In the genomic region with DNA sequence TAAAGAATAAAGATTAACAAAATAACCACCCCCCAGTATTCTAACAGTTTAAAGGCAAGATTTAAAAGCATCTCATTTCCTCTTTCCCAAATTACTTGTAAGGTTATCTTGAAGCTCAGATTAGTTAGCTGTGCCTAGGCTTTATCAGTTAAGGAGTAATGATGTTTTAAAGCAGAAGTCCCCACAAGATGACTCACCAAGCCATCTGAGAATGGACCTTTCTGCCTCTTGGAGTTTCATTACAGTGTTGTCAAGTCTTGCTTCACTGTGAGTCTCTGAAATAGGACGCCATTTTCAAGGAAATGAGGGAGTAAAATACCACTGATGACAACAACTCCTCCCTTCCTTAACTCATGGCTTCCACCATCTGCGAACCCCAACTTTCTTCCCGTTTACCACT, we compare ENCODE assay signal across 1 cellular context.
TF ChIP-seq lines count a peak whose summit lies in the region.

No MANE protein-coding gene starts in this region.

TF ChIP-seq in HepG2, 621 proteins besides CTCF, POLR2A, EP300 and RAD21 (continued from another document):
- TF ChIP-seq, protein P1, sequence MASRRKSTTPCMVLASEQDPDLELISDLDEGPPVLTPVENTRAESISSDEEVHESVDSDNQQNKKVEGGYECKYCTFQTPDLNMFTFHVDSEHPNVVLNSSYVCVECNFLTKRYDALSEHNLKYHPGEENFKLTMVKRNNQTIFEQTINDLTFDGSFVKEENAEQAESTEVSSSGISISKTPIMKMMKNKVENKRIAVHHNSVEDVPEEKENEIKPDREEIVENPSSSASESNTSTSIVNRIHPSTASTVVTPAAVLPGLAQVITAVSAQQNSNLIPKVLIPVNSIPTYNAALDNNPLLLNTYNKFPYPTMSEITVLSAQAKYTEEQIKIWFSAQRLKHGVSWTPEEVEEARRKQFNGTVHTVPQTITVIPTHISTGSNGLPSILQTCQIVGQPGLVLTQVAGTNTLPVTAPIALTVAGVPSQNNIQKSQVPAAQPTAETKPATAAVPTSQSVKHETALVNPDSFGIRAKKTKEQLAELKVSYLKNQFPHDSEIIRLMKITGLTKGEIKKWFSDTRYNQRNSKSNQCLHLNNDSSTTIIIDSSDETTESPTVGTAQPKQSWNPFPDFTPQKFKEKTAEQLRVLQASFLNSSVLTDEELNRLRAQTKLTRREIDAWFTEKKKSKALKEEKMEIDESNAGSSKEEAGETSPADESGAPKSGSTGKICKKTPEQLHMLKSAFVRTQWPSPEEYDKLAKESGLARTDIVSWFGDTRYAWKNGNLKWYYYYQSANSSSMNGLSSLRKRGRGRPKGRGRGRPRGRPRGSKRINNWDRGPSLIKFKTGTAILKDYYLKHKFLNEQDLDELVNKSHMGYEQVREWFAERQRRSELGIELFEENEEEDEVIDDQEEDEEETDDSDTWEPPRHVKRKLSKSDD (CRISPR knock-in tag; IDR thresholded peaks at IDR 0.05; ENCODE audit: low read depth): no peak
- TF ChIP-seq, protein P2, sequence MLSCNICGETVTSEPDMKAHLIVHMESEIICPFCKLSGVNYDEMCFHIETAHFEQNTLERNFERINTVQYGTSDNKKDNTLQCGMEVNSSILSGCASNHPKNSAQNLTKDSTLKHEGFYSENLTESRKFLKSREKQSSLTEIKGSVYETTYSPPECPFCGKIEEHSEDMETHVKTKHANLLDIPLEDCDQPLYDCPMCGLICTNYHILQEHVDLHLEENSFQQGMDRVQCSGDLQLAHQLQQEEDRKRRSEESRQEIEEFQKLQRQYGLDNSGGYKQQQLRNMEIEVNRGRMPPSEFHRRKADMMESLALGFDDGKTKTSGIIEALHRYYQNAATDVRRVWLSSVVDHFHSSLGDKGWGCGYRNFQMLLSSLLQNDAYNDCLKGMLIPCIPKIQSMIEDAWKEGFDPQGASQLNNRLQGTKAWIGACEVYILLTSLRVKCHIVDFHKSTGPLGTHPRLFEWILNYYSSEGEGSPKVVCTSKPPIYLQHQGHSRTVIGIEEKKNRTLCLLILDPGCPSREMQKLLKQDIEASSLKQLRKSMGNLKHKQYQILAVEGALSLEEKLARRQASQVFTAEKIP (CRISPR knock-in tag; IDR thresholded peaks at IDR 0.05; ENCODE audit: borderline replicate concordance): no peak
- TF ChIP-seq, protein P3, sequence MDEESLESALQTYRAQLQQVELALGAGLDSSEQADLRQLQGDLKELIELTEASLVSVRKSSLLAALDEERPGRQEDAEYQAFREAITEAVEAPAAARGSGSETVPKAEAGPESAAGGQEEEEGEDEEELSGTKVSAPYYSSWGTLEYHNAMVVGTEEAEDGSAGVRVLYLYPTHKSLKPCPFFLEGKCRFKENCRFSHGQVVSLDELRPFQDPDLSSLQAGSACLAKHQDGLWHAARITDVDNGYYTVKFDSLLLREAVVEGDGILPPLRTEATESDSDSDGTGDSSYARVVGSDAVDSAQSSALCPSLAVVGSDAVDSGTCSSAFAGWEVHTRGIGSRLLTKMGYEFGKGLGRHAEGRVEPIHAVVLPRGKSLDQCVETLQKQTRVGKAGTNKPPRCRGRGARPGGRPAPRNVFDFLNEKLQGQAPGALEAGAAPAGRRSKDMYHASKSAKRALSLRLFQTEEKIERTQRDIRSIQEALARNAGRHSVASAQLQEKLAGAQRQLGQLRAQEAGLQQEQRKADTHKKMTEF (CRISPR knock-in tag; IDR thresholded peaks at IDR 0.05): no peak
- TF ChIP-seq ZNF549 (CRISPR knock-in tag; IDR thresholded peaks at IDR 0.05) (no peak), GABPA (IDR thresholded peaks at IDR 0.05; ENCODE audit: low read depth, low read length) (no peak), GABPA (CRISPR knock-in tag; IDR thresholded peaks at IDR 0.05; ENCODE audit: low read depth) (no peak), ZNF83 (CRISPR knock-in tag; IDR thresholded peaks at IDR 0.05; ENCODE audit: borderline replicate concordance) (no peak), SETDB1 (CRISPR knock-in tag; IDR thresholded peaks at IDR 0.05; ENCODE audit: borderline replicate concordance) (no peak), ZNF501 (CRISPR knock-in tag; IDR thresholded peaks at IDR 0.05) (no peak), NFE2L2 (IDR thresholded peaks at IDR 0.05; ENCODE audit: low read length) (no peak), RXRB (CRISPR knock-in tag; IDR thresholded peaks at IDR 0.05; ENCODE audit: borderline replicate concordance) (no peak)
- TF ChIP-seq, protein P4, sequence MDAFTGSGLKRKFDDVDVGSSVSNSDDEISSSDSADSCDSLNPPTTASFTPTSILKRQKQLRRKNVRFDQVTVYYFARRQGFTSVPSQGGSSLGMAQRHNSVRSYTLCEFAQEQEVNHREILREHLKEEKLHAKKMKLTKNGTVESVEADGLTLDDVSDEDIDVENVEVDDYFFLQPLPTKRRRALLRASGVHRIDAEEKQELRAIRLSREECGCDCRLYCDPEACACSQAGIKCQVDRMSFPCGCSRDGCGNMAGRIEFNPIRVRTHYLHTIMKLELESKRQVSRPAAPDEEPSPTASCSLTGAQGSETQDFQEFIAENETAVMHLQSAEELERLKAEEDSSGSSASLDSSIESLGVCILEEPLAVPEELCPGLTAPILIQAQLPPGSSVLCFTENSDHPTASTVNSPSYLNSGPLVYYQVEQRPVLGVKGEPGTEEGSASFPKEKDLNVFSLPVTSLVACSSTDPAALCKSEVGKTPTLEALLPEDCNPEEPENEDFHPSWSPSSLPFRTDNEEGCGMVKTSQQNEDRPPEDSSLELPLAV (CRISPR knock-in tag; conservative IDR thresholded peaks at IDR 0.05; ENCODE audit: low read depth): no peak
- TF ChIP-seq, protein P5, sequence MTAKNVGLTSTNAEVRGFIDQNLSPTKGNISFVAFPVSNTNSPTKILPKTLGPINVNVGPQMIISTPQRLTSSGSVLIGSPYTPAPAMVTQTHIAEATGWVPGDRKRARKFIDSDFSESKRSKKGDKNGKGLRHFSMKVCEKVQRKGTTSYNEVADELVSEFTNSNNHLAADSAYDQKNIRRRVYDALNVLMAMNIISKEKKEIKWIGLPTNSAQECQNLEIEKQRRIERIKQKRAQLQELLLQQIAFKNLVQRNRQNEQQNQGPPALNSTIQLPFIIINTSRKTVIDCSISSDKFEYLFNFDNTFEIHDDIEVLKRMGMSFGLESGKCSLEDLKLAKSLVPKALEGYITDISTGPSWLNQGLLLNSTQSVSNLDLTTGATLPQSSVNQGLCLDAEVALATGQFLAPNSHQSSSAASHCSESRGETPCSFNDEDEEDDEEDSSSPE (CRISPR knock-in tag; IDR thresholded peaks at IDR 0.05): no peak
